Comparison of ENCODE assay signal across 1 cellular context in genomic region chr4:177190995-177191568, GRCh38.
TF ChIP-seq lines count a peak whose summit lies in the region.

No MANE protein-coding gene starts in this region.

TF ChIP-seq in SK-N-SH, 30 proteins besides CTCF, POLR2A, EP300 and RAD21 (continued from another document):
- TF ChIP-seq NRF1 (IDR thresholded peaks at IDR 0.05; ENCODE audit: low read depth, low read length) (no peak), TEAD4 (IDR thresholded peaks at IDR 0.05; ENCODE audit: borderline replicate concordance, insufficient read depth) (no peak), EZH2phosphoT487 (IDR thresholded peaks at IDR 0.05; ENCODE audit: borderline replicate concordance, low read depth) (no peak), RCOR1 (IDR thresholded peaks at IDR 0.05; ENCODE audit: low read length) (no peak), REST (IDR thresholded peaks at IDR 0.05; ENCODE audit: low read depth, low read length) (no peak)
